ENCODE assay signal across 11 cellular contexts in genomic region chr12:9732966-9733461, GRCh38. TPM values are rescaled to one million over a fixed set of nuclear protein-coding genes. Genes with fewer than 3 reads are reported as not detected.
DNase-seq lines count a peak whose midpoint lies in the region; ATAC-seq and TF ChIP-seq lines count a peak whose summit lies in the region.
"Had no signal": no experiment of that assay in that cellular context is flagged by ENCODE, and none has a peak within 500 bp of the region (broad histone marks: within the 10 kb centered on the region; RNA-seq: fewer than 3 reads in every experiment).

CLECL1 (minus strand) TSS chr12:9733097.

- H3K4me3 Mint-ChIP-seq in natural killer cell = peak within 1 kb of the TSS; percentile 62

- DNase-seq in RPMI8226 = peak; percentile 18
- DNase-seq in natural killer cell = no peak
- DNase-seq in testis = no peak
- no peak for DNase-seq in OCI-M2 (lab: John Stamatoyannopoulos, UW; ENCODE audit: unreplicated experiment)
- DNase-seq in COR-L47 (lab: John Stamatoyannopoulos, UW) = no peak
- DNase-seq in right cardiac atrium = no peak
- DNase-seq: IMR-90, stomach had no signal

- H3K27ac ChIP-seq in testis (no peak within 1 kb of the TSS), right cardiac atrium (ENCODE audit: low read length) (no peak within 1 kb of the TSS)
- H3K27ac ChIP-seq: cardiac muscle cell had no signal

- H3K4me1 ChIP-seq in testis = no peaks in the 10 kb centered on the region
- H3K4me1 ChIP-seq in right cardiac atrium (ENCODE audit: control insufficient read depth, insufficient read depth, low read length) = no peaks in the 10 kb centered on the region
- H3K4me1 ChIP-seq: stomach had no signal

- H3K4me3 ChIP-seq in testis (no peak within 1 kb of the TSS), right cardiac atrium (ENCODE audit: low read length) (no peak within 1 kb of the TSS)
- H3K4me3 ChIP-seq: cardiac muscle cell, stomach had no signal

- no peaks in the 10 kb centered on the region for H3K27me3 ChIP-seq in testis
- H3K27me3 ChIP-seq in right cardiac atrium (ENCODE audit: control insufficient read depth, insufficient read depth) = no peaks in the 10 kb centered on the region
- H3K27me3 ChIP-seq: cardiac muscle cell, stomach had no signal

- no peaks in the 10 kb centered on the region for H3K9me3 Mint-ChIP-seq in natural killer cell

- H3K9me3 ChIP-seq in testis (no peaks in the 10 kb centered on the region), right cardiac atrium (ENCODE audit: control insufficient read depth, low read length) (no peaks in the 10 kb centered on the region)
- H3K9me3 ChIP-seq: stomach had no signal

- H3K27me3 Mint-ChIP-seq in natural killer cell (ENCODE audit: low read depth in 2 of 2) = no peaks in the 10 kb centered on the region

- peak within 1 kb of the TSS in 1 of 2 donors; percentile 11 for H3K27ac Mint-ChIP-seq in natural killer cell

- 68 to 79% methylated on average over 8 of the region's 8 CpGs for WGBS in testis, 2 donors
- 75% methylated on average over 8 of the region's 8 CpGs for WGBS in right cardiac atrium

- H3K36me3 Mint-ChIP-seq in natural killer cell = no peaks in the 10 kb centered on the region

- H3K36me3 ChIP-seq in testis (ENCODE audit: low read depth, missing control alignments) = no peaks in the 10 kb centered on the region
- H3K36me3 ChIP-seq: cardiac muscle cell, stomach had no signal

- H3K4me1 Mint-ChIP-seq in natural killer cell = peaks cover 10 to 22% of the 10 kb centered on the region in 2 donors

- intact Hi-C loops in natural killer cell (cut with micrococcal nuclease) = no loop called here
- intact Hi-C loops in testis (cut with DNase I; ENCODE audit: low total_unique reads) = no loop called here
- intact Hi-C loops in right cardiac atrium (cut with DNase I) = no loop called here

- no peak for TF ChIP-seq CTCF in natural killer cell (IDR thresholded peaks at IDR 0.05)
- TF ChIP-seq CTCF in testis (IDR thresholded peaks at IDR 0.05) = no peak

- ATAC-seq in GM18517 (IDR thresholded peaks at IDR 0.05; ENCODE audit: unreplicated experiment) (peak; percentile 35), HG02840 (IDR thresholded peaks at IDR 0.05; ENCODE audit: low FRiP score, unreplicated experiment) (peak; percentile 36), natural killer cell (no peak), right cardiac atrium (no peak)

- no peak for TF ChIP-seq POLR2A in testis (IDR thresholded peaks at IDR 0.05)

RNA-seq across cellular contexts. Expression of gene CLECL1, which starts in this region (rescaled TPM):
- total RNA-seq in natural killer cell (1 to 10 TPM in 1 of 3 donors, under 1 TPM in 2; 0.64 to 1.5 (median 0.72) TPM), testis (not detected), right cardiac atrium (1 to 10 TPM in 1 of 4 donors, under 1 TPM in 1, not detected in 2; 0.60 to 1.2 TPM)
- polyA plus RNA-seq in testis (ENCODE audit: insufficient read depth, low read depth, low replicate concordance) (1.4 TPM), right cardiac atrium (0.14 TPM)
- total RNA-seq: cardiac muscle cell, IMR-90 had no signal
- polyA plus RNA-seq: cardiac muscle cell, IMR-90 had no signal

Comparison
In these comparisons a context has a peak if more than half of its experiments do, and no peak if none do; other contexts are left out.
1. ATAC-seq: peak in GM18517 (single experiment) and HG02840 (single experiment); none in natural killer cell (0 of 3) and right cardiac atrium (0 of 2).